ENCODE assay signal across 16 cellular contexts in genomic region chr13:23763328-23763727, GRCh38.
DNase-seq lines count a peak whose midpoint lies in the region; ATAC-seq and TF ChIP-seq lines count a peak whose summit lies in the region.
"Had no signal": no experiment of that assay in that cellular context is flagged by ENCODE, and none has a peak within 500 bp of the region (broad histone marks: within the 10 kb centered on the region; RNA-seq: fewer than 3 reads in every experiment).

No MANE protein-coding gene starts in this region.

- H4K20me1 ChIP-seq in IMR-90 (ENCODE audit: insufficient read depth, low read length), result no peaks in the 10 kb centered on the region

- no peak overlapping the region; a peak in 1 of 4 replicates for H4K8ac ChIP-seq in IMR-90 (ENCODE audit: low read depth in 2 of 2, low read length in 2 of 2)

- H3K9me3 Mint-ChIP-seq in mesothelial cell of epicardium, result no peaks in the 10 kb centered on the region
- H3K9me3 Mint-ChIP-seq in CD4-positive, alpha-beta T cell, result no peaks in the 10 kb centered on the region
- H3K9me3 Mint-ChIP-seq: H9 had no signal

- in situ Hi-C loops in IMR-90 (cut with MboI; ENCODE audit: low sequenced_read_pairs), result no loop called here

- dilution Hi-C loops in IMR-90 (cut with HindIII; ENCODE audit: low sequenced_read_pairs, unreplicated experiment), result no loop called here

- no peak overlapping the region for H2AK5ac ChIP-seq in IMR-90 (ENCODE audit: low read depth, low read length)

- H3K4me1 ChIP-seq in IMR-90 (ENCODE audit: control insufficient read depth, insufficient read depth, low read length), result peaks cover 9% of the 10 kb centered on the region

- no peak overlapping the region for H3K4me2 ChIP-seq in IMR-90 (ENCODE audit: low read depth, low read length)

- H3K18ac ChIP-seq in IMR-90 (ENCODE audit: low read depth, low read length), result peak overlapping the region; percentile 44

- no peak overlapping the region for H4K91ac ChIP-seq in IMR-90 (ENCODE audit: insufficient read depth, low read depth, low read length)

- H3K23ac ChIP-seq in IMR-90 (ENCODE audit: low read depth, low read length), result no peak overlapping the region

- H3K4ac ChIP-seq in IMR-90 (ENCODE audit: low read depth, low read length), result no peak overlapping the region

- no peak overlapping the region; the same call in 1 of the 2 replicates for H3K9ac ChIP-seq in IMR-90 (ENCODE audit: low read depth, low read length)

- peak; percentile 35; the same call in 1 of the 2 replicates for ATAC-seq in IMR-90 (ENCODE audit: low read depth)
- ATAC-seq in sciatic nerve, result peak; percentile 34
- ATAC-seq in CD4-positive, alpha-beta T cell (ENCODE audit: poor library complexity), result no peak

- POLR2A ChIA-PET in IMR-90 (lab: Charles Lee; ENCODE audit: unreplicated experiment), result no interaction called here
- POLR2A ChIA-PET in CD4-positive, alpha-beta T cell (lab: Charles Lee), result no interaction called here

- TF ChIP-seq POLR2A in IMR-90 (IDR thresholded peaks at IDR 0.05; ENCODE audit: low read depth, low read length), result no peak

- H2BK5ac ChIP-seq in IMR-90 (ENCODE audit: low read depth, low read length, poor library complexity, severe bottlenecking), result no peak overlapping the region

- no peaks in the 10 kb centered on the region for H3K9me3 ChIP-seq in IMR-90 (ENCODE audit: control insufficient read depth, insufficient read depth, low read length)
- H3K9me3 ChIP-seq in CD4-positive, alpha-beta T cell (ENCODE audit: control insufficient read depth, low read length), result no peaks in the 10 kb centered on the region

- no peak overlapping the region for H2AFZ ChIP-seq in IMR-90 (replicated peaks; ENCODE audit: low read length, poor library complexity)

- TF ChIP-seq CTCF in IMR-90 (conservative IDR thresholded peaks at IDR 0.05; ENCODE audit: low read depth, low read length) (no peak), mesothelial cell of epicardium (IDR thresholded peaks at IDR 0.05; ENCODE audit: unreplicated experiment) (no peak)
- TF ChIP-seq CTCF in CD4-positive, alpha-beta T cell (IDR thresholded peaks at IDR 0.05), result no peak

- no peak for DNase-seq in IMR-90
- DNase-seq in fibroblast of peridontal ligament (ENCODE audit: extremely low read depth), result peak; percentile 34
- no peak for DNase-seq in mesothelial cell of epicardium (ENCODE audit: low spot score in 2 of 2, unreplicated experiment in 2 of 2)
- DNase-seq in sciatic nerve (ENCODE audit: low spot score), result no peak
- DNase-seq in CD4-positive, alpha-beta T cell, result no peak
- no peak for DNase-seq in NCI-H526 treated with DMSO at 0.1 percent for 48 hours (lab: John Stamatoyannopoulos, UW)
- DNase-seq in D341Med (ENCODE audit: low spot score), result no peak
- DNase-seq: ACHN; C1 segment of cervical spinal cord; CD4-positive, alpha-beta memory T cell; COR-L47; DND-41; GDM1; GOT3; H9 had no signal

- H3K27ac ChIP-seq in IMR-90 (ENCODE audit: insufficient read depth, low read length), result peak overlapping the region; percentile 65; the same call in 1 of the 2 replicates
- H3K27ac ChIP-seq in CD4-positive, alpha-beta T cell (ENCODE audit: low read depth, low read length), result no peak overlapping the region

- H4K5ac ChIP-seq in IMR-90 (ENCODE audit: low read depth, low read length), result peak overlapping the region; percentile 86

- no peaks in the 10 kb centered on the region for H3K36me3 Mint-ChIP-seq in mesothelial cell of epicardium
- H3K36me3 Mint-ChIP-seq in CD4-positive, alpha-beta T cell (ENCODE audit: low read depth), result no peaks in the 10 kb centered on the region

- no peak overlapping the region; the same call in 1 of the 2 replicates for H2BK20ac ChIP-seq in IMR-90 (ENCODE audit: low read depth, low read length)

- H3K9me1 ChIP-seq in IMR-90 (ENCODE audit: insufficient read depth, low read length), result no peaks in the 10 kb centered on the region

- H3K79me1 ChIP-seq in IMR-90 (ENCODE audit: low read depth in 1 of 2, low read length in 2 of 2), result no peaks in the 10 kb centered on the region

- H2BK120ac ChIP-seq in IMR-90 (ENCODE audit: low read depth, low read length), result no peak overlapping the region

- H3K14ac ChIP-seq in IMR-90 (replicated peaks; ENCODE audit: low read depth, low read length), result no peak overlapping the region

- no peak for TF ChIP-seq RAD21 in IMR-90 (IDR thresholded peaks at IDR 0.05; ENCODE audit: low read length)

- no peak overlapping the region for H2AK9ac ChIP-seq in IMR-90 (replicated peaks; ENCODE audit: low read depth, low read length, poor library complexity)

- no peaks in the 10 kb centered on the region; the same call in 1 of the 2 replicates for H3K36me3 ChIP-seq in IMR-90 (ENCODE audit: control insufficient read depth, insufficient read depth, low read length)

- intact Hi-C loops in IMR-90 (cut with micrococcal nuclease), result no loop called here
- intact Hi-C loops in sciatic nerve (cut with DNase I), result no loop called here
- intact Hi-C loops in CD4-positive, alpha-beta T cell (cut with DNase I, micrococcal nuclease), result no loop called here

- no peaks in the 10 kb centered on the region for H3K27me3 ChIP-seq in IMR-90 (ENCODE audit: control insufficient read depth, insufficient read depth, low read length)
- no peaks in the 10 kb centered on the region for H3K27me3 ChIP-seq in CD4-positive, alpha-beta T cell (ENCODE audit: control insufficient read depth, insufficient read depth, low read length)

- H3K56ac ChIP-seq in IMR-90 (ENCODE audit: extremely low read depth, insufficient read depth, low read length), result no peak overlapping the region

- no peak overlapping the region for H2BK15ac ChIP-seq in IMR-90 (ENCODE audit: low read depth, low read length)

- H3K4me3 ChIP-seq in IMR-90 (ENCODE audit: insufficient read depth, low read depth, low read length), result no peak overlapping the region

- H3K4me1 Mint-ChIP-seq in mesothelial cell of epicardium, result peaks cover 27% of the 10 kb centered on the region
- no peaks in the 10 kb centered on the region for H3K4me1 Mint-ChIP-seq in CD4-positive, alpha-beta T cell (ENCODE audit: low read depth)
- H3K4me1 Mint-ChIP-seq: CD4-positive, alpha-beta memory T cell had no signal

- no TSS peak for BruUV-seq in IMR-90 (replicated peaks; lab: Mats Ljungman, UMichigan)

- CTCF ChIA-PET in IMR-90 (lab: Yijun Ruan, JAX), result no interaction called here
- CTCF ChIA-PET in CD4-positive, alpha-beta T cell (lab: Charles Lee), result no interaction called here

- no CpG with 5 or more reads among the region's 3 CpGs for WGBS in IMR-90 (ENCODE audit: extremely low coverage in 2 of 2, insufficient read length in 1 of 2), 2 experiments

- peak overlapping the region; percentile 68 for H3K27ac Mint-ChIP-seq in mesothelial cell of epicardium
- H3K27ac Mint-ChIP-seq in CD4-positive, alpha-beta T cell, result no peak overlapping the region
- H3K27ac Mint-ChIP-seq: B cell, H9 had no signal

- no peaks in the 10 kb centered on the region for H3K27me3 Mint-ChIP-seq in mesothelial cell of epicardium (ENCODE audit: low read depth)
- H3K27me3 Mint-ChIP-seq in CD4-positive, alpha-beta T cell, result no peaks in the 10 kb centered on the region
- H3K27me3 Mint-ChIP-seq: B cell; CD4-positive, alpha-beta memory T cell had no signal

- H3K4me3 Mint-ChIP-seq in mesothelial cell of epicardium, result no peak overlapping the region
- H3K4me3 Mint-ChIP-seq in CD4-positive, alpha-beta T cell, result no peak overlapping the region
- H3K4me3 Mint-ChIP-seq: B cell; CD4-positive, alpha-beta memory T cell; H9 had no signal

TF ChIP-seq in IMR-90, 13 proteins besides CTCF, POLR2A, EP300 and RAD21:
- no peak for TF ChIP-seq MAFK (IDR thresholded peaks at IDR 0.05; ENCODE audit: low read depth, low read length)
- no peak for TF ChIP-seq SMC3 (IDR thresholded peaks at IDR 0.05; ENCODE audit: low read depth, low read length)
- TF ChIP-seq CHD1 (IDR thresholded peaks at IDR 0.05; ENCODE audit: low read depth, low read length), result no peak
- no peak for TF ChIP-seq CEBPB (IDR thresholded peaks at IDR 0.05; ENCODE audit: low read depth, low read length)
- TF ChIP-seq MXI1 (IDR thresholded peaks at IDR 0.05; ENCODE audit: borderline replicate concordance, low read depth, low read length), result no peak
- no peak for TF ChIP-seq NFE2L2 (IDR thresholded peaks at IDR 0.05; ENCODE audit: low read depth, low read length)
- TF ChIP-seq RFX5 (IDR thresholded peaks at IDR 0.05; ENCODE audit: low read depth, low read length), result no peak
- no peak for TF ChIP-seq FOS (IDR thresholded peaks at IDR 0.05; ENCODE audit: low read depth, low read length)
- TF ChIP-seq BHLHE40 (IDR thresholded peaks at IDR 0.05; ENCODE audit: low read depth, low read length), result no peak
- no peak for TF ChIP-seq USF2 (IDR thresholded peaks at IDR 0.05; ENCODE audit: low read depth, low read length)
- TF ChIP-seq RCOR1 (IDR thresholded peaks at IDR 0.05; ENCODE audit: insufficient replicate concordance, low read length), result no peak
- TF ChIP-seq, protein P1, sequence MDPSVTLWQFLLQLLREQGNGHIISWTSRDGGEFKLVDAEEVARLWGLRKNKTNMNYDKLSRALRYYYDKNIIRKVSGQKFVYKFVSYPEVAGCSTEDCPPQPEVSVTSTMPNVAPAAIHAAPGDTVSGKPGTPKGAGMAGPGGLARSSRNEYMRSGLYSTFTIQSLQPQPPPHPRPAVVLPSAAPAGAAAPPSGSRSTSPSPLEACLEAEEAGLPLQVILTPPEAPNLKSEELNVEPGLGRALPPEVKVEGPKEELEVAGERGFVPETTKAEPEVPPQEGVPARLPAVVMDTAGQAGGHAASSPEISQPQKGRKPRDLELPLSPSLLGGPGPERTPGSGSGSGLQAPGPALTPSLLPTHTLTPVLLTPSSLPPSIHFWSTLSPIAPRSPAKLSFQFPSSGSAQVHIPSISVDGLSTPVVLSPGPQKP (IDR thresholded peaks at IDR 0.05; ENCODE audit: borderline replicate concordance, low read depth, low read length), result no peak
- no peak for TF ChIP-seq MAZ (IDR thresholded peaks at IDR 0.05; ENCODE audit: borderline replicate concordance, low read depth, low read length)
